ENCODE assay signal across 1 cellular context in genomic region chr21:45154511-45155508, GRCh38.
TF ChIP-seq lines count a peak whose summit lies in the region.

No MANE protein-coding gene starts in this region.

TF ChIP-seq in K562, 482 proteins besides CTCF, POLR2A, EP300 and RAD21 (continued from another document):
- no peak for TF ChIP-seq CHD4 (IDR thresholded peaks at IDR 0.05; ENCODE audit: insufficient read depth, insufficient replicate concordance, low read depth, low read length, poor library complexity, severe bottlenecking)
- TF ChIP-seq HEY1 (CRISPR knock-in tag; IDR thresholded peaks at IDR 0.05; ENCODE audit: borderline replicate concordance), result no peak
- TF ChIP-seq CBFA2T3 (IDR thresholded peaks at IDR 0.05), result peak; percentile 44; the same call in 1 of the 2 replicates
- no peak for TF ChIP-seq ZNF347 (CRISPR knock-in tag; IDR thresholded peaks at IDR 0.05; ENCODE audit: low read depth)
- TF ChIP-seq ZNF449 (CRISPR knock-in tag; IDR thresholded peaks at IDR 0.05), result no peak
- no peak for TF ChIP-seq POLR3G (IDR thresholded peaks at IDR 0.05; ENCODE audit: extremely low read depth, insufficient read length, insufficient replicate concordance)
- TF ChIP-seq ZNF184 (CRISPR knock-in tag; IDR thresholded peaks at IDR 0.05), result no peak
- TF ChIP-seq CCAR2 (IDR thresholded peaks at IDR 0.05; ENCODE audit: low read depth, low read length), result no peak
- no peak for TF ChIP-seq ZC3H4 (CRISPR knock-in tag; IDR thresholded peaks at IDR 0.05; ENCODE audit: borderline replicate concordance)
- no peak for TF ChIP-seq FOXP4 (CRISPR knock-in tag; IDR thresholded peaks at IDR 0.05; ENCODE audit: borderline replicate concordance)
- no peak for TF ChIP-seq RFX7 (CRISPR knock-in tag; IDR thresholded peaks at IDR 0.05)
- TF ChIP-seq ZNF239 (CRISPR knock-in tag; IDR thresholded peaks at IDR 0.05), result no peak
- no peak for TF ChIP-seq MEF2A (IDR thresholded peaks at IDR 0.05; ENCODE audit: control insufficient read depth, low read depth, low read length)
- TF ChIP-seq ARID1B (IDR thresholded peaks at IDR 0.05), result no peak
- TF ChIP-seq CREB3L1 (IDR thresholded peaks at IDR 0.05; ENCODE audit: borderline replicate concordance, low read depth), result no peak
- TF ChIP-seq POLR2H (tag; IDR thresholded peaks at IDR 0.05; ENCODE audit: low read depth), result no peak
- TF ChIP-seq MNT (conservative IDR thresholded peaks at IDR 0.05), result 0 out of 4 replicates have a peak, but pooled peaks of 1 of the 2 experiments have one; percentile 37
- TF ChIP-seq ZNF589 (CRISPR knock-in tag; IDR thresholded peaks at IDR 0.05; ENCODE audit: low read depth), result no peak
- peak; percentile 74 to 93; a peak in 3 of 4 replicates for TF ChIP-seq SRF (CRISPR knock-in tag; IDR thresholded peaks at IDR 0.05)
- TF ChIP-seq U2AF2 (optimal IDR thresholded peaks at IDR 0.05; ENCODE audit: low read depth, low read length), result no peak
- TF ChIP-seq TCF3 (CRISPR knock-in tag; IDR thresholded peaks at IDR 0.05), result no peak
- TF ChIP-seq, protein P1, sequence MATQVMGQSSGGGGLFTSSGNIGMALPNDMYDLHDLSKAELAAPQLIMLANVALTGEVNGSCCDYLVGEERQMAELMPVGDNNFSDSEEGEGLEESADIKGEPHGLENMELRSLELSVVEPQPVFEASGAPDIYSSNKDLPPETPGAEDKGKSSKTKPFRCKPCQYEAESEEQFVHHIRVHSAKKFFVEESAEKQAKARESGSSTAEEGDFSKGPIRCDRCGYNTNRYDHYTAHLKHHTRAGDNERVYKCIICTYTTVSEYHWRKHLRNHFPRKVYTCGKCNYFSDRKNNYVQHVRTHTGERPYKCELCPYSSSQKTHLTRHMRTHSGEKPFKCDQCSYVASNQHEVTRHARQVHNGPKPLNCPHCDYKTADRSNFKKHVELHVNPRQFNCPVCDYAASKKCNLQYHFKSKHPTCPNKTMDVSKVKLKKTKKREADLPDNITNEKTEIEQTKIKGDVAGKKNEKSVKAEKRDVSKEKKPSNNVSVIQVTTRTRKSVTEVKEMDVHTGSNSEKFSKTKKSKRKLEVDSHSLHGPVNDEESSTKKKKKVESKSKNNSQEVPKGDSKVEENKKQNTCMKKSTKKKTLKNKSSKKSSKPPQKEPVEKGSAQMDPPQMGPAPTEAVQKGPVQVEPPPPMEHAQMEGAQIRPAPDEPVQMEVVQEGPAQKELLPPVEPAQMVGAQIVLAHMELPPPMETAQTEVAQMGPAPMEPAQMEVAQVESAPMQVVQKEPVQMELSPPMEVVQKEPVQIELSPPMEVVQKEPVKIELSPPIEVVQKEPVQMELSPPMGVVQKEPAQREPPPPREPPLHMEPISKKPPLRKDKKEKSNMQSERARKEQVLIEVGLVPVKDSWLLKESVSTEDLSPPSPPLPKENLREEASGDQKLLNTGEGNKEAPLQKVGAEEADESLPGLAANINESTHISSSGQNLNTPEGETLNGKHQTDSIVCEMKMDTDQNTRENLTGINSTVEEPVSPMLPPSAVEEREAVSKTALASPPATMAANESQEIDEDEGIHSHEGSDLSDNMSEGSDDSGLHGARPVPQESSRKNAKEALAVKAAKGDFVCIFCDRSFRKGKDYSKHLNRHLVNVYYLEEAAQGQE (CRISPR knock-in tag; IDR thresholded peaks at IDR 0.05; ENCODE audit: low read depth), result peak; percentile 64; the same call in 1 of the 2 replicates
- no peak for TF ChIP-seq ELK1 (CRISPR knock-in tag; IDR thresholded peaks at IDR 0.05)
- no peak for TF ChIP-seq ZNF444 (CRISPR knock-in tag; IDR thresholded peaks at IDR 0.05)
- TF ChIP-seq ZNF253 (CRISPR knock-in tag; conservative IDR thresholded peaks at IDR 0.05), result no peak
- 0 out of 2 replicates have a peak, but pooled peaks have one; percentile 21 for TF ChIP-seq BHLHE40 (IDR thresholded peaks at IDR 0.05; ENCODE audit: low read length)
- no peak for TF ChIP-seq USF1 (CRISPR knock-in tag; IDR thresholded peaks at IDR 0.05)
- TF ChIP-seq GTF2E2 (tag; IDR thresholded peaks at IDR 0.05), result no peak
